In genomic region chr7:28230273-28230672, GRCh38 we compare ENCODE assay signal across 17 cellular contexts. TPM values are rescaled to one million over a fixed set of nuclear protein-coding genes. Genes with fewer than 3 reads are reported as not detected.
DNase-seq lines count a peak whose midpoint lies in the region; ATAC-seq, FAIRE-seq and TF ChIP-seq lines count a peak whose summit lies in the region.
"Had no signal": no experiment of that assay in that cellular context is flagged by ENCODE, and none has a peak within 500 bp of the region (broad histone marks: within the 10 kb centered on the region; RNA-seq: fewer than 3 reads in every experiment).

No MANE protein-coding gene starts in this region.

- peak overlapping the region; percentile 44; the same call in 1 of the 2 replicates for H3K18ac ChIP-seq in H1 (ENCODE audit: extremely low read depth, low read length)

- no peak overlapping the region for H3K4ac ChIP-seq in H1 (replicated peaks; ENCODE audit: insufficient read length, low read depth, low read length)

- H3K14ac ChIP-seq in H1 (ENCODE audit: insufficient read length): no peak overlapping the region

- no peak overlapping the region for H2BK120ac ChIP-seq in H1 (replicated peaks; ENCODE audit: low read depth, low read length)

- no peak overlapping the region for H2BK15ac ChIP-seq in H1 (ENCODE audit: low read length)

- DNase-seq in GM23338 (ENCODE audit: low spot score) (no peak), H1 (ENCODE audit: low read depth in 1 of 2, low spot score in 2 of 2) (no peak), small intestine (peak; percentile 10), progenitor cell of endocrine pancreas (ENCODE audit: low spot score, unreplicated experiment) (no peak), mammary epithelial cell (no peak)
- DNase-seq in stimulated activated CD4-positive, alpha-beta T cell treated with anti-CD3 and anti-CD28 coated beads, Interleukin-2, amount 100 ng/mL, for 24 hours: no peak
- DNase-seq: 8988T; AML-193; Calu3; CD4-positive, CD25-positive, alpha-beta regulatory T cell; DMS 273 treated with DMSO at 0.1 percent for 48 hours had no signal

- no peak for TF ChIP-seq EP300 in H1 (IDR thresholded peaks at IDR 0.05; ENCODE audit: borderline replicate concordance in 1 of 2, low read depth in 2 of 2, low read length in 2 of 2)

- H3K27me3 Mint-ChIP-seq in GM23338 (ENCODE audit: insufficient read depth, low read depth, poor library complexity): peaks cover 11% of the 10 kb centered on the region
- no peaks in the 10 kb centered on the region for H3K27me3 Mint-ChIP-seq in progenitor cell of endocrine pancreas

- H3K4me3 ChIP-seq in GM23338: no peak overlapping the region
- H3K4me3 ChIP-seq in H1 (ENCODE audit: extremely low read depth in 1 of 4, insufficient read depth in 2 of 4, low read depth in 3 of 4, low read length in 4 of 4): no peak overlapping the region
- no peak overlapping the region for H3K4me3 ChIP-seq in liver (ENCODE audit: low read depth in 1 of 3, low read length in 3 of 3)
- no peak overlapping the region for H3K4me3 ChIP-seq in small intestine (ENCODE audit: low read depth in 1 of 2, low read length in 2 of 2)
- no peak overlapping the region for H3K4me3 ChIP-seq in mammary epithelial cell (replicated peaks in 1 of 3; ENCODE audit: insufficient read depth in 1 of 3, low read depth in 2 of 3, low read length in 3 of 3)
- H3K4me3 ChIP-seq: BLaER1 treated with 17β-estradiol and CSF1 and Interleukin-3, amounts not matched to agents 10 nM and 100 nM; GM12878 had no signal

- 0 out of 2 replicates have a peak overlapping the region, but pooled peaks have one; percentile 6 for H2AK5ac ChIP-seq in H1 (ENCODE audit: low read depth, low read length)

- H4K5ac ChIP-seq in H1 (ENCODE audit: insufficient read length, low read depth, low read length): no peak overlapping the region

- 77% methylated on average over 7 of the region's 7 CpGs; no CpG with 5 or more reads in 1 of the 2 experiments for WGBS in H1 (ENCODE audit: extremely low coverage in 1 of 2, insufficient coverage in 1 of 2, insufficient read length in 1 of 2, insufficient replicate concordance in 2 of 2, low coverage in 1 of 2, low lambda C conversion rate in 2 of 2, missing lambda C conversion rate in 1 of 2), 2 experiments
- 41% methylated on average over 7 of the region's 7 CpGs for WGBS in liver
- 18 to 71% (median 47%) methylated on average over 7 of the region's 7 CpGs for WGBS in small intestine, 3 donors
- WGBS in mammary epithelial cell (ENCODE audit: low coverage, missing lambda C conversion rate): 93% methylated on average over 6 of the region's 7 CpGs

- dilution Hi-C loops in mammary epithelial cell (cut with HindIII; ENCODE audit: low sequenced_read_pairs): no loop called here

- intact Hi-C loops in mammary epithelial cell (cut with micrococcal nuclease): no loop called here

- TF ChIP-seq CTCF in GM23338 (conservative IDR thresholded peaks at IDR 0.05; ENCODE audit: low read depth in 2 of 2): no peak
- TF ChIP-seq CTCF in H1 (IDR thresholded peaks at IDR 0.05; ENCODE audit: control extremely low read depth in 1 of 3, insufficient read depth in 1 of 3, low read depth in 1 of 3, low read length in 3 of 3): no peak
- TF ChIP-seq CTCF in liver (IDR thresholded peaks at IDR 0.05; ENCODE audit: low read depth, low read length, missing input control): no peak
- no peak for TF ChIP-seq CTCF in progenitor cell of endocrine pancreas (IDR thresholded peaks at IDR 0.05; ENCODE audit: unreplicated experiment)
- no peak for TF ChIP-seq CTCF in mammary epithelial cell (conservative IDR thresholded peaks at IDR 0.05 in 1 of 2, IDR thresholded peaks at IDR 0.05 in 1 of 2; ENCODE audit: extremely low read depth in 1 of 2, insufficient read depth in 1 of 2, low read depth in 1 of 2, low read length in 2 of 2)

- H3K27ac ChIP-seq in GM23338 (ENCODE audit: low read depth) (no peak overlapping the region), H1 (ENCODE audit: low read depth, low read length) (no peak overlapping the region), liver (ENCODE audit: low read depth in 1 of 2, low read length in 2 of 2) (no peak overlapping the region), small intestine (ENCODE audit: low read depth in 1 of 2, low read length in 1 of 2) (no peak overlapping the region), mammary epithelial cell (ENCODE audit: insufficient read depth, low read depth, low read length) (no peak overlapping the region)
- H3K27ac ChIP-seq: BLaER1 treated with 17β-estradiol and CSF1 and Interleukin-3, amounts not matched to agents 10 nM and 100 nM; HL-60 had no signal

- H3K4me1 Mint-ChIP-seq in GM23338 (peaks cover 27% of the 10 kb centered on the region), progenitor cell of endocrine pancreas (ENCODE audit: low read depth) (peaks cover 1% of the 10 kb centered on the region)
- H3K4me1 Mint-ChIP-seq: CD4-positive, CD25-positive, alpha-beta regulatory T cell had no signal

- TF ChIP-seq RAD21 in H1 (IDR thresholded peaks at IDR 0.05 in 1 of 2, conservative IDR thresholded peaks at IDR 0.05 in 1 of 2; ENCODE audit: low read depth in 2 of 2, low read length in 2 of 2) (no peak), liver (IDR thresholded peaks at IDR 0.05) (no peak)

- no TSS peak for BruUV-seq in mammary epithelial cell (replicated peaks; lab: Mats Ljungman, UMichigan)

- H2BK20ac ChIP-seq in H1 (ENCODE audit: low read length): peak overlapping the region; percentile 72; the same call in 1 of the 2 replicates

- peak overlapping the region; percentile 64 for H2BK12ac ChIP-seq in H1 (ENCODE audit: low read depth, low read length)

- H3K36me3 ChIP-seq in GM23338 (ENCODE audit: insufficient read depth) (no peaks in the 10 kb centered on the region), H1 (ENCODE audit: control insufficient read depth in 2 of 4, insufficient read depth in 4 of 4, low read length in 3 of 4) (no peaks in the 10 kb centered on the region), liver (ENCODE audit: control insufficient read depth in 4 of 4, insufficient read depth in 3 of 4, low read depth in 1 of 4, low read length in 3 of 4) (no peaks in the 10 kb centered on the region), small intestine (ENCODE audit: control insufficient read depth in 2 of 2, insufficient read depth in 2 of 2, low read length in 2 of 2) (no peaks in the 10 kb centered on the region), mammary epithelial cell (ENCODE audit: insufficient read depth, low read length) (no peaks in the 10 kb centered on the region)
- H3K36me3 ChIP-seq: BLaER1 treated with 17β-estradiol and CSF1 and Interleukin-3, amounts not matched to agents 10 nM and 100 nM had no signal

- TF ChIP-seq POLR2A in H1 (IDR thresholded peaks at IDR 0.05; ENCODE audit: control extremely low read depth in 1 of 2, low read depth in 2 of 2, low read length in 2 of 2): no peak

- H3K79me1 ChIP-seq in H1 (ENCODE audit: low read depth, low read length): no peaks in the 10 kb centered on the region

- H3K27me3 ChIP-seq in GM23338 (ENCODE audit: insufficient read depth): no peaks in the 10 kb centered on the region
- H3K27me3 ChIP-seq in H1 (replicated peaks in 1 of 4; ENCODE audit: control insufficient read depth in 3 of 4, extremely low read depth in 1 of 4, insufficient read depth in 3 of 4, low read length in 3 of 4): no peaks in the 10 kb centered on the region
- H3K27me3 ChIP-seq in liver (ENCODE audit: control insufficient read depth in 4 of 4, insufficient read depth in 4 of 4, low read length in 3 of 4): no peaks in the 10 kb centered on the region
- no peaks in the 10 kb centered on the region for H3K27me3 ChIP-seq in small intestine (ENCODE audit: control insufficient read depth in 2 of 2, insufficient read depth in 2 of 2, low read length in 2 of 2)
- H3K27me3 ChIP-seq in mammary epithelial cell (ENCODE audit: insufficient read depth, low read length): no peaks in the 10 kb centered on the region
- H3K27me3 ChIP-seq: BLaER1 treated with 17β-estradiol and CSF1 and Interleukin-3, amounts not matched to agents 10 nM and 100 nM had no signal

- H3K23ac ChIP-seq in H1 (ENCODE audit: insufficient read length): no peak overlapping the region

- H3K9me2 ChIP-seq in GM23338 (ENCODE audit: insufficient read depth): no peaks in the 10 kb centered on the region

- H2AFZ ChIP-seq in GM23338 (peak overlapping the region; percentile 30), H1 (ENCODE audit: low read length) (peak overlapping the region; percentile 87), mammary epithelial cell (ENCODE audit: low read depth, low read length) (no peak overlapping the region)

- H3K36me3 Mint-ChIP-seq in GM23338 (ENCODE audit: low read depth) (no peaks in the 10 kb centered on the region), progenitor cell of endocrine pancreas (ENCODE audit: insufficient read depth) (no peaks in the 10 kb centered on the region)
- H3K36me3 Mint-ChIP-seq: CD4-positive, CD25-positive, alpha-beta regulatory T cell had no signal

- H3K27ac Mint-ChIP-seq in GM23338 (no peak overlapping the region), progenitor cell of endocrine pancreas (no peak overlapping the region)
- H3K27ac Mint-ChIP-seq: CD4-positive, CD25-positive, alpha-beta regulatory T cell had no signal

- H2BK5ac ChIP-seq in H1 (ENCODE audit: low read depth, low read length): peak overlapping the region; percentile 47; the same call in 1 of the 2 replicates

- no peaks in the 10 kb centered on the region for H4K20me1 ChIP-seq in GM23338 (replicated peaks; ENCODE audit: insufficient read depth)
- H4K20me1 ChIP-seq in H1 (replicated peaks in 1 of 2; ENCODE audit: control insufficient read depth in 1 of 2, insufficient read depth in 2 of 2, low read length in 2 of 2): no peaks in the 10 kb centered on the region
- no peaks in the 10 kb centered on the region for H4K20me1 ChIP-seq in mammary epithelial cell (ENCODE audit: insufficient read depth, low read length)
- H4K20me1 ChIP-seq: BLaER1 treated with 17β-estradiol and CSF1 and Interleukin-3, amounts not matched to agents 10 nM and 100 nM had no signal

- H3K9me3 Mint-ChIP-seq in GM23338 (peaks cover 3% of the 10 kb centered on the region; the same call in 1 of the 3 replicates), progenitor cell of endocrine pancreas (ENCODE audit: low read depth) (no peaks in the 10 kb centered on the region)
- H3K9me3 Mint-ChIP-seq: CD4-positive, CD25-positive, alpha-beta regulatory T cell had no signal

- H3K23me2 ChIP-seq in H1 (ENCODE audit: low read depth, low read length): no peaks in the 10 kb centered on the region

- CTCF ChIA-PET in H1 (lab: Charles Lee; ENCODE audit: partially characterized antibody): no interaction called here
- CTCF ChIA-PET in mammary epithelial cell (lab: Charles Lee; ENCODE audit: low non-redundant PET): no interaction called here

- H4K91ac ChIP-seq in H1 (replicated peaks; ENCODE audit: insufficient read length, low read length): no peak overlapping the region

- H3K56ac ChIP-seq in H1 (replicated peaks; ENCODE audit: insufficient read length, low read depth, low read length): no peak overlapping the region

- H3K9ac ChIP-seq in H1 (replicated peaks in 1 of 4; ENCODE audit: extremely low read depth in 1 of 4, low read depth in 3 of 4, low read length in 3 of 4) (no peak overlapping the region), liver (ENCODE audit: low read depth in 1 of 2, low read length in 2 of 2) (no peak overlapping the region), mammary epithelial cell (ENCODE audit: insufficient read depth, low read length) (no peak overlapping the region)
- H3K9ac ChIP-seq: BLaER1 treated with 17β-estradiol and CSF1 and Interleukin-3, amounts not matched to agents 10 nM and 100 nM had no signal

- H3K9me3 ChIP-seq in H1 (ENCODE audit: insufficient read depth in 2 of 2, low read depth in 1 of 2, low read length in 1 of 2) (peaks cover 0 to under 1% of the 10 kb centered on the region in 2 experiments; a peak in 1 of 4 replicates), liver (ENCODE audit: control insufficient read depth in 4 of 4, low read length in 3 of 4) (no peaks in the 10 kb centered on the region), small intestine (ENCODE audit: control insufficient read depth, low read depth) (no peaks in the 10 kb centered on the region), mammary epithelial cell (replicated peaks; ENCODE audit: insufficient read depth, low read length) (no peaks in the 10 kb centered on the region)

- POLR2A ChIA-PET in H1 (lab: Charles Lee; ENCODE audit: partially characterized antibody): no interaction called here

- H3K79me2 ChIP-seq in GM23338 (replicated peaks; ENCODE audit: insufficient read depth): no peaks in the 10 kb centered on the region
- no peaks in the 10 kb centered on the region for H3K79me2 ChIP-seq in H1 (ENCODE audit: control insufficient read depth in 1 of 2, insufficient read depth in 2 of 2, low read length in 2 of 2)
- no peaks in the 10 kb centered on the region for H3K79me2 ChIP-seq in mammary epithelial cell (ENCODE audit: insufficient read depth, low read length)

- in situ Hi-C loops in mammary epithelial cell (cut with MboI; ENCODE audit: low sequenced_read_pairs in 2 of 2): no loop called here

- no peak overlapping the region for H4K8ac ChIP-seq in H1 (ENCODE audit: extremely low read depth, insufficient read depth, low read length)

- H3K4me2 ChIP-seq in GM23338 (no peak overlapping the region), H1 (ENCODE audit: insufficient read depth in 1 of 2, low read depth in 2 of 2, low read length in 2 of 2) (no peak overlapping the region), mammary epithelial cell (ENCODE audit: insufficient read depth, low read depth, low read length) (no peak overlapping the region)
- H3K4me2 ChIP-seq: BLaER1 treated with 17β-estradiol and CSF1 and Interleukin-3, amounts not matched to agents 10 nM and 100 nM had no signal

- no peak overlapping the region for H3K4me3 Mint-ChIP-seq in GM23338
- no peak overlapping the region for H3K4me3 Mint-ChIP-seq in progenitor cell of endocrine pancreas (ENCODE audit: low read depth)
- H3K4me3 Mint-ChIP-seq: CD4-positive, CD25-positive, alpha-beta regulatory T cell had no signal

- FAIRE-seq in H1 (lab: Jason Lieb, UNC) (no peak), small intestine (lab: Jason Lieb, UNC) (no peak)
- FAIRE-seq: GM12878 had no signal

- no peak; the same call in 2 of the 3 replicates for ATAC-seq in GM23338
- ATAC-seq: GM12878, HCT116 had no signal

- H3K4me1 ChIP-seq in GM23338 (ENCODE audit: insufficient read depth) (peaks cover 33% of the 10 kb centered on the region), H1 (replicated peaks in 1 of 4; ENCODE audit: control insufficient read depth in 3 of 4, insufficient read depth in 4 of 4, low read length in 3 of 4) (peaks cover 4 to 13% (median 7%) of the 10 kb centered on the region in 4 experiments; a peak in 6 of 7 replicates), liver (ENCODE audit: control insufficient read depth in 4 of 4, insufficient read depth in 4 of 4, low read length in 3 of 4) (peaks cover 0 to 4% (median 0%) of the 10 kb centered on the region in 4 donors), small intestine (ENCODE audit: control insufficient read depth in 2 of 2, insufficient read depth in 1 of 2, low read depth in 1 of 2, low read length in 1 of 2) (no peaks in the 10 kb centered on the region), mammary epithelial cell (ENCODE audit: insufficient read depth, low read length) (no peaks in the 10 kb centered on the region)
- H3K4me1 ChIP-seq: BLaER1 treated with 17β-estradiol and CSF1 and Interleukin-3, amounts not matched to agents 10 nM and 100 nM had no signal

- no peaks in the 10 kb centered on the region; the same call in 1 of the 2 replicates for H3F3A ChIP-seq in GM23338 (replicated peaks; ENCODE audit: low read depth)

RNA-seq across cellular contexts. Expression of gene JAZF1, which starts 49.7 kb away (rescaled TPM):
- 21.4 and 22.2 TPM in 2 replicates for total RNA-seq in GM23338 (2014; rRNA removed; shearing (Covaris generic))
- polyA plus RNA-seq in GM23338 (2016; fragmentation: Nextera tagmentation; extraction: Ambion mirVana) (10.8 and 12.2 TPM in 2 replicates), H1 (2011; rRNA removed) (2.6 and 4.9 TPM in 2 replicates), liver (1 to 10 TPM; 3.9 to 4.1 TPM), small intestine (1 to 10 TPM in 2 of 3 donors, under 1 TPM in 1; 0.67 to 3.6 (median 3.5) TPM), mammary epithelial cell (2.4 TPM)
- total RNA-seq in H1 (2021; fragmentation: NEBNext Ultra II Directional; extraction: Animal tissue kit (Norgen Biotek cat#: 25700)): 21.8 and 26.5 TPM in 2 replicates
- polyA plus RNA-seq in H1 (2011; cell fraction: cytosol; rRNA removed): 3.1 TPM
- polyA plus RNA-seq in H1 (2011; cell fraction: nucleus; rRNA removed): 8.9 TPM
- polyA plus RNA-seq in H1 (2012, experiment 1 of 2): 8.8 to 13.2 TPM (median 12.8 TPM) in 4 replicates
- polyA plus RNA-seq in H1 (2012, experiment 2 of 2): 3.2 TPM
- 17.8 TPM for polyA plus RNA-seq in H1 (2013, experiment 1 of 2)
- 17.6 TPM for polyA plus RNA-seq in H1 (2013, experiment 2 of 2)
- 6.1 and 8.4 TPM in 2 replicates for polyA minus RNA-seq in H1 (2011; rRNA and poly(A)+ RNA removed)
- 7.7 TPM for polyA minus RNA-seq in H1 (2011; cell fraction: cytosol; rRNA and poly(A)+ RNA removed)
- 14.0 TPM for polyA minus RNA-seq in H1 (2011; cell fraction: nucleus; rRNA and poly(A)+ RNA removed)
- total RNA-seq in liver (10 to 100 TPM in 1 of 2 donors, 1 to 10 TPM in 1; 2.7 to 17.8 TPM), progenitor cell of endocrine pancreas (6.4 and 9.1 TPM in 2 replicates), mammary epithelial cell (10 to 100 TPM in 1 of 2 donors, 1 to 10 TPM in 1; 6.5 to 12.3 TPM)
- 0.83 TPM for polyA minus RNA-seq in mammary epithelial cell
- total RNA-seq: G401 had no signal
